8 cellular contexts compared by ENCODE assay signal in the genomic region with DNA sequence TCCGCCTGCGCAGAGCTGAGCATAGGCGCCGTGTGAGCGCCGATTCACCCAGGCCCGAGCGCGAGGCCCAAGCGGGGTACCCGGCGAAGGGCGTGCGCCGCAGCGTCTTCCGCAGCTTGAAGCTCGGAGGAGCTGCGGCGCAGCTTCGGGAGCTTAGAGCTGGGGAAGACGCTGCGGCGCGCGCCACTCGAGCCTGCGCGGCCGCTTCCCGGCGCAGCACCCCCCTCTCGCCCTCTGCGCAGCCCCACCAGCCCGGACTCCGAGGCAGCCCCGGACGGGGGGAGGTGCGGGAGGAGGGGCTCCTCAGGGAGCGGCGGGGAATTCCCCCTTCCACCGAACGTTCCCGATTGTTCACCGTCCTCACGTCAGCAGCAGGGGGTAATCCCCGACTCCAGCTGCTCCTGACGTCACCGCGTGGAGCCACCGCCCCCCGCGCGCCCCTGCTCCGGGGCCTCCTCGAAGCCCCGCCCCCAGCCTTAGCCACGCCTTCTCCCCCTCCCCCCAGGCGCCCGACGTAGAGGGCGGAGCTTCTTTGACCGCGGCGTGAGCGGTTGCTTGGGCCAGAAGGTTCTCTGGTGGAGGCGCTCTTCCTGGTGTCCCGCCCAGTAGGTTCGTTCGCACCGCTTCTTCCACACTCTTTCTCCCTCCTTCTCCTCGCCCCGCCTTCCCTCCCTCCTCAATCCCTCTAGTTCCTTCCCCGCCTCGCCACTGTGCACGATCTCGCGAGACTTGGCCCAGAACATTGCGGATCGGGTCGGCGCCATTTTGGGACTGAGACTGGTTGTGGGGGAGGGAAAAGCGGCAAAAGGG. TPM values are rescaled to one million over a fixed set of nuclear protein-coding genes. Genes with fewer than 3 reads are reported as not detected.
DNase-seq lines count a peak whose midpoint lies in the region; ATAC-seq, FAIRE-seq and TF ChIP-seq lines count a peak whose summit lies in the region.

A gene with protein sequence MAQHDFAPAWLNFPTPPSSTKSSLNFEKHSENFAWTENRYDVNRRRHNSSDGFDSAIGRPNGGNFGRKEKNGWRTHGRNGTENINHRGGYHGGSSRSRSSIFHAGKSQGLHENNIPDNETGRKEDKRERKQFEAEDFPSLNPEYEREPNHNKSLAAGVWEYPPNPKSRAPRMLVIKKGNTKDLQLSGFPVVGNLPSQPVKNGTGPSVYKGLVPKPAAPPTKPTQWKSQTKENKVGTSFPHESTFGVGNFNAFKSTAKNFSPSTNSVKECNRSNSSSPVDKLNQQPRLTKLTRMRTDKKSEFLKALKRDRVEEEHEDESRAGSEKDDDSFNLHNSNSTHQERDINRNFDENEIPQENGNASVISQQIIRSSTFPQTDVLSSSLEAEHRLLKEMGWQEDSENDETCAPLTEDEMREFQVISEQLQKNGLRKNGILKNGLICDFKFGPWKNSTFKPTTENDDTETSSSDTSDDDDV (plus strand): TSS at position 742 of the 810 bp plus-strand sequence. CDS start 40,072 bp downstream, outside the sequence.

- peaks cover 10% of the 10 kb centered on the region for H3K4me1 ChIP-seq in HepG2 (ENCODE audit: insufficient read depth, low read length)

- intact Hi-C loops in HepG2 (cut with micrococcal nuclease; ENCODE audit: unreplicated experiment): loop anchor here (1.0 to 10.0 kb wide), 3 partner anchors 47 to 521 kb away; partner anchors contain the start of gene SETD9

- peak within 1 kb of the TSS; percentile 30 for H2AFZ ChIP-seq in HepG2 (ENCODE audit: low read length)

- peak within 1 kb of the TSS; percentile 97 for H3K9ac ChIP-seq in HepG2 (ENCODE audit: insufficient read depth, low read depth, low read length)

- no TSS peak for BruUV-seq in HepG2 (replicated peaks; lab: Mats Ljungman, UMichigan)

- DNase-seq in NCI-H774 (lab: John Stamatoyannopoulos, UW) (peak; percentile 97), dermis blood vessel endothelial cell (peak; percentile 99), HepG2 (ENCODE audit: low spot score) (peak; percentile 96)
- DNase-seq in activated CD4-positive, alpha-beta T cell treated with anti-CD3 and anti-CD28 coated beads, Interleukin-2, amount 50 U/mL, for 4 hours: peak; percentile 99
- DNase-seq in stimulated activated CD4-positive, alpha-beta T cell treated with anti-CD3 and anti-CD28 coated beads, Interleukin-4, amount 100 ng/mL, for 1 hour: peak; percentile 97

- no peak for TF ChIP-seq CTCF in C4-2B (conservative IDR thresholded peaks at IDR 0.05)
- TF ChIP-seq CTCF in HepG2 (CRISPR knock-in tag; IDR thresholded peaks at IDR 0.05): peak; percentile 47

- TF ChIP-seq POLR2A in HepG2 (IDR thresholded peaks at IDR 0.05; ENCODE audit: insufficient read depth in 1 of 2, low read depth in 2 of 2, low read length in 2 of 2): peak; percentile 50 to 79

- ATAC-seq in GM19395 (IDR thresholded peaks at IDR 0.05; ENCODE audit: unreplicated experiment): peak; percentile 71
- peak; percentile 57 for ATAC-seq in HG03565 (IDR thresholded peaks at IDR 0.05; ENCODE audit: unreplicated experiment)
- peak; percentile 85 for ATAC-seq in HepG2

- no peaks in the 10 kb centered on the region for H3K36me3 ChIP-seq in HepG2 (replicated peaks in 1 of 2; ENCODE audit: control insufficient read depth in 1 of 2, insufficient read depth in 2 of 2, low read length in 2 of 2)

- peak; percentile 45; the same call in 1 of the 2 replicates for TF ChIP-seq RAD21 in HepG2 (CRISPR knock-in tag; IDR thresholded peaks at IDR 0.05)

- peak; percentile 61 for FAIRE-seq in HepG2 (lab: Jason Lieb, UNC)

- POLR2A ChIA-PET in HepG2 (lab: Yijun Ruan, JAX): interaction anchor here (0.6 to 1.9 kb wide), 15 partner anchors 8 to 1866 kb away, joined by 3 to 24 read pairs (median 4); partner anchors contain the start of genes DHX29 and SETD9

- H3K4me3 ChIP-seq in HepG2 (replicated peaks in 1 of 3; ENCODE audit: insufficient read depth in 1 of 3, low read depth in 2 of 3, low read length in 3 of 3): peak within 1 kb of the TSS; percentile 90 to 94 (median 94)

- 0% methylated on average over 29 of the region's 83 CpGs for WGBS in HepG2 (ENCODE audit: low lambda C conversion rate)

- H4K20me1 ChIP-seq in HepG2 (ENCODE audit: insufficient read depth, low read length): peaks cover 33% of the 10 kb centered on the region

- CTCF ChIA-PET in HepG2 (lab: Yijun Ruan, JAX; ENCODE audit: low intra/inter-chr PET ratio, low total read pairs): no interaction called here

- H3K4me2 ChIP-seq in HepG2 (ENCODE audit: low read depth, low read length): peak within 1 kb of the TSS; percentile 83

- H3K9me3 ChIP-seq in HepG2 (ENCODE audit: low read length): no peaks in the 10 kb centered on the region

- TF ChIP-seq EP300 in HepG2 (IDR thresholded peaks at IDR 0.05; ENCODE audit: low read depth in 2 of 2, low read length in 2 of 2): 0 out of 4 replicates have a peak, but pooled peaks of 1 of the 2 experiments have one; percentile 37
- no peak for TF ChIP-seq EP300 in HepG2 (CRISPR knock-in tag; IDR thresholded peaks at IDR 0.05; ENCODE audit: borderline replicate concordance)

- H3K27ac ChIP-seq in C4-2B (peak within 1 kb of the TSS; percentile 100), HepG2 (ENCODE audit: extremely low read length, insufficient read depth, low read length) (peak within 1 kb of the TSS; percentile 97)

- H3K27me3 ChIP-seq in HepG2 (ENCODE audit: control insufficient read depth in 1 of 2, insufficient read depth in 2 of 2, low read length in 2 of 2): no peaks in the 10 kb centered on the region; a peak in 1 of 5 replicates

- in situ Hi-C loops in HepG2 (cut with HindIII; ENCODE audit: extremely low pct_ligation_motif_present, low pct_unique_long_range_greater_than_20kb): no loop called here

- peaks cover 47% of the 10 kb centered on the region for H3K79me2 ChIP-seq in HepG2 (ENCODE audit: insufficient read depth, low read length)

TF ChIP-seq in HepG2, 621 proteins besides CTCF, POLR2A, EP300 and RAD21 (continues in another document):
- TF ChIP-seq SETDB1 (CRISPR knock-in tag; IDR thresholded peaks at IDR 0.05; ENCODE audit: borderline replicate concordance): no peak
- TF ChIP-seq PHF5A (CRISPR knock-in tag; IDR thresholded peaks at IDR 0.05; ENCODE audit: low read depth, unreplicated experiment): no peak
- no peak for TF ChIP-seq NR1H2 (CRISPR knock-in tag; IDR thresholded peaks at IDR 0.05; ENCODE audit: borderline replicate concordance, low read depth)
- no peak for TF ChIP-seq GMEB2 (CRISPR knock-in tag; IDR thresholded peaks at IDR 0.05; ENCODE audit: low read depth)
- no peak for TF ChIP-seq ZNF878 (CRISPR knock-in tag; IDR thresholded peaks at IDR 0.05)
- TF ChIP-seq ZNF781 (CRISPR knock-in tag; IDR thresholded peaks at IDR 0.05; ENCODE audit: borderline replicate concordance, not compliant biosample characterization): no peak
- TF ChIP-seq ZNF329 (CRISPR knock-in tag; IDR thresholded peaks at IDR 0.05; ENCODE audit: low read depth): no peak; the same call in 1 of the 2 replicates

RNA-seq across cellular contexts. Expression of the gene that starts here (rescaled TPM):
- total RNA-seq in dermis blood vessel endothelial cell (78.0 and 86.4 TPM in 2 replicates), HepG2 (2016; rRNA removed; fragmentation: Illumina TruSeq; extraction: Trizol) (72.2 and 101 TPM in 2 replicates)
- total RNA-seq in HepG2 (2016; cell fraction: cytosol; rRNA removed; fragmentation: Illumina TruSeq; extraction: Trizol; ENCODE audit: low read depth): 66.3 and 69.1 TPM in 2 replicates
- 70.0 and 97.0 TPM in 2 replicates for total RNA-seq in HepG2 (2016; cell fraction: insoluble cytoplasmic fraction; rRNA removed; fragmentation: Illumina TruSeq; extraction: Trizol)
- 43.3 and 49.9 TPM in 2 replicates for total RNA-seq in HepG2 (2016; cell fraction: membrane; rRNA removed; fragmentation: Illumina TruSeq; extraction: Trizol)
- total RNA-seq in HepG2 (2016; cell fraction: nucleus; rRNA removed; fragmentation: Illumina TruSeq; extraction: Trizol): 71.5 and 77.9 TPM in 2 replicates
- polyA plus RNA-seq in HepG2 (2011; rRNA removed): 22.4 and 27.1 TPM in 2 replicates
- 8.1 and 15.4 TPM in 2 replicates for polyA plus RNA-seq in HepG2 (2011; cell fraction: cytosol; rRNA removed)
- 13.5 and 16.6 TPM in 2 replicates for polyA plus RNA-seq in HepG2 (2011; cell fraction: nucleus; rRNA removed)
- 37.4 and 42.2 TPM in 2 replicates for polyA plus RNA-seq in HepG2 (2012)
- polyA plus RNA-seq in HepG2 (2016; cell fraction: cytosol; fragmentation: Illumina TruSeq; extraction: Trizol; ENCODE audit: low read depth): 2.8 and 3.5 TPM in 2 replicates
- 68.2 and 77.7 TPM in 2 replicates for polyA plus RNA-seq in HepG2 (2016; cell fraction: insoluble cytoplasmic fraction; fragmentation: Illumina TruSeq; extraction: Trizol; ENCODE audit: low read depth)
- 12.7 and 15.4 TPM in 2 replicates for polyA plus RNA-seq in HepG2 (2016; cell fraction: membrane; fragmentation: Illumina TruSeq; extraction: Trizol; ENCODE audit: low read depth)
- polyA plus RNA-seq in HepG2 (2016; cell fraction: nucleus; fragmentation: Illumina TruSeq; extraction: Trizol; ENCODE audit: insufficient read depth, low read depth): 97.7 and 101 TPM in 2 replicates
- polyA minus RNA-seq in HepG2 (2011; rRNA and poly(A)+ RNA removed; ENCODE audit: low replicate concordance): 7.1 and 12.3 TPM in 2 replicates
- polyA minus RNA-seq in HepG2 (2011; cell fraction: cytosol; rRNA and poly(A)+ RNA removed): 23.4 and 24.7 TPM in 2 replicates
- 86.4 and 87.5 TPM in 2 replicates for polyA minus RNA-seq in HepG2 (2011; cell fraction: nucleus; rRNA and poly(A)+ RNA removed)

Comparison
In these comparisons a context has a peak if more than half of its experiments do, and no peak if none do; other contexts are left out.
1. Peak in every context shown above with its lines: DNase-seq, ATAC-seq, H3K4me3 ChIP-seq and H3K27ac ChIP-seq.